In the genomic region with DNA sequence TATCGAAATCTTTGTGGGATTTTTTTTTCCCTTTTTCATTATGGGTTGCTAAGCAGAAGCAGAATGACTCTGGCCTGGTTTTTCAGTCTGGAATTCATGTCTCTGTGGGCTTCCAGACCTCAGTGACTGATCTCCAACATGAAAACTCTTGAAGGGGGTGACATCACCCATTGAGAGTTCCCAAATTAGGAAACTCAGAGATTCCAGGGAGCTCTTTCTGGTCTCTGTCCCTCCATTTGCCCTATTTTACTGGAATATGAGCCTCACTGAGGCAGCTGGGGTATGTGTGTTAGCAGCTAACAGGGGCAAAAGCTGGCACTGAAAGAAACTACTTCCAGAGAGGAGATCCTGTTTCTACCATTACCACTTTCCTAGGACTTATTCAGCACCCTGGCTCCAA, we compare ENCODE assay signal across 17 cellular contexts.
DNase-seq lines count a peak whose midpoint lies in the region; ATAC-seq, FAIRE-seq and TF ChIP-seq lines count a peak whose summit lies in the region.
"Had no signal": no experiment of that assay in that cellular context is flagged by ENCODE, and none has a peak within 500 bp of the region (broad histone marks: within the 10 kb centered on the region; RNA-seq: fewer than 3 reads in every experiment).

No MANE protein-coding gene starts in this region.

- H3F3A ChIP-seq in smooth muscle cell (ENCODE audit: low read depth), result no peaks in the 10 kb centered on the region

- H2AFZ ChIP-seq in astrocyte (ENCODE audit: low read depth, low read length) (no peak overlapping the region), smooth muscle cell (ENCODE audit: low read depth) (peak overlapping the region; percentile 72)

- H3K36me3 ChIP-seq in astrocyte (ENCODE audit: insufficient read depth, low read length) (no peaks in the 10 kb centered on the region), mesodermal cell (ENCODE audit: control insufficient read depth, insufficient read depth, low read length) (no peaks in the 10 kb centered on the region), smooth muscle cell (ENCODE audit: low read depth) (no peaks in the 10 kb centered on the region), stomach (no peaks in the 10 kb centered on the region)
- H3K36me3 ChIP-seq: BLaER1 had no signal

- peak; percentile 5 for DNase-seq in GM03348 (ENCODE audit: low spot score)
- peak; percentile 2 for DNase-seq in astrocyte (ENCODE audit: low read depth)
- DNase-seq in smooth muscle cell (lab: John Stamatoyannopoulos, UW; ENCODE audit: unreplicated experiment), result no peak
- DNase-seq in stomach, result no peak
- no peak for DNase-seq in pons (ENCODE audit: low spot score)
- no peak for DNase-seq in GM12892 (ENCODE audit: insufficient read length)
- DNase-seq: AML-193; CD8-positive, alpha-beta memory T cell; DMS53; H9; KG1 had no signal

- H3K4me2 ChIP-seq in astrocyte (ENCODE audit: low read length), result no peak overlapping the region
- H3K4me2 ChIP-seq in smooth muscle cell, result no peak overlapping the region
- H3K4me2 ChIP-seq: BLaER1 had no signal

- peak overlapping the region; percentile 84 for H3K27ac Mint-ChIP-seq in astrocyte (ENCODE audit: unreplicated experiment)
- H3K27ac Mint-ChIP-seq: CD8-positive, alpha-beta memory T cell; H9; IgD-negative memory B cell had no signal

- no peak overlapping the region for H3K4me3 ChIP-seq in astrocyte (ENCODE audit: insufficient read depth, low read depth, low read length)
- H3K4me3 ChIP-seq in mesodermal cell (ENCODE audit: extremely low read depth, insufficient read depth, low read length, poor library complexity, severe bottlenecking), result no peak overlapping the region
- no peak overlapping the region for H3K4me3 ChIP-seq in smooth muscle cell
- no peak overlapping the region for H3K4me3 ChIP-seq in stomach
- H3K4me3 ChIP-seq: BLaER1 had no signal

- no peaks in the 10 kb centered on the region for H3K27me3 Mint-ChIP-seq in astrocyte (ENCODE audit: low read depth, unreplicated experiment)
- H3K27me3 Mint-ChIP-seq: CD8-positive, alpha-beta memory T cell; IgD-negative memory B cell had no signal

- no peaks in the 10 kb centered on the region for H3K9me3 Mint-ChIP-seq in astrocyte (ENCODE audit: unreplicated experiment)
- H3K9me3 Mint-ChIP-seq: H9 had no signal

- TF ChIP-seq EP300 in stomach (IDR thresholded peaks at IDR 0.05), result no peak

- H3K4me3 Mint-ChIP-seq in astrocyte (ENCODE audit: unreplicated experiment), result no peak overlapping the region
- H3K4me3 Mint-ChIP-seq: CD8-positive, alpha-beta memory T cell; H9; IgD-negative memory B cell had no signal

- TF ChIP-seq CTCF in astrocyte (IDR thresholded peaks at IDR 0.05; ENCODE audit: insufficient read depth, low read depth, low read length) (no peak), smooth muscle cell (IDR thresholded peaks at IDR 0.05; ENCODE audit: borderline replicate concordance, insufficient read depth, poor library complexity, severe bottlenecking) (no peak), stomach (IDR thresholded peaks at IDR 0.05) (no peak)

- no peak for ATAC-seq in GM19023 (IDR thresholded peaks at IDR 0.05; ENCODE audit: unreplicated experiment)

- 60 to 100% methylated on average over 1 of the region's 1 CpG for WGBS in mesodermal cell (ENCODE audit: insufficient coverage in 2 of 2), 2 experiments
- WGBS in smooth muscle cell (ENCODE audit: low lambda C conversion rate), result 68% methylated on average over 1 of the region's 1 CpG
- 81 to 90% (median 88%) methylated on average over 1 of the region's 1 CpG for WGBS in stomach, 5 donors

- no peaks in the 10 kb centered on the region for H3K36me3 Mint-ChIP-seq in astrocyte (ENCODE audit: low read depth, unreplicated experiment)
- H3K36me3 Mint-ChIP-seq: CD8-positive, alpha-beta memory T cell; IgD-negative memory B cell had no signal

- no peak overlapping the region for H3K27ac ChIP-seq in astrocyte (ENCODE audit: low read depth, low read length)
- H3K27ac ChIP-seq in mesodermal cell (ENCODE audit: low read depth, low read length, severe bottlenecking), result peak overlapping the region; percentile 41
- H3K27ac ChIP-seq in smooth muscle cell (ENCODE audit: low read depth), result no peak overlapping the region
- H3K27ac ChIP-seq in stomach, result no peak overlapping the region
- H3K27ac ChIP-seq: BLaER1 had no signal

- H4K20me1 ChIP-seq in astrocyte (ENCODE audit: insufficient read depth, low read length) (no peaks in the 10 kb centered on the region), smooth muscle cell (ENCODE audit: low read depth) (no peaks in the 10 kb centered on the region)
- H4K20me1 ChIP-seq: BLaER1 had no signal

- H3K9me3 ChIP-seq in astrocyte (ENCODE audit: insufficient read depth, low read depth, low read length) (no peaks in the 10 kb centered on the region), mesodermal cell (ENCODE audit: control insufficient read depth, low read length) (no peaks in the 10 kb centered on the region), smooth muscle cell (replicated peaks; ENCODE audit: low read depth) (no peaks in the 10 kb centered on the region), stomach (no peaks in the 10 kb centered on the region)
- H3K9me3 ChIP-seq: BLaER1 had no signal

- H3K9ac ChIP-seq in astrocyte (ENCODE audit: low read length), result no peak overlapping the region
- no peak overlapping the region for H3K9ac ChIP-seq in smooth muscle cell (ENCODE audit: low read depth)
- H3K9ac ChIP-seq: BLaER1 had no signal

- peaks cover 5% of the 10 kb centered on the region for H3K4me1 Mint-ChIP-seq in astrocyte (ENCODE audit: low read depth, unreplicated experiment)
- H3K4me1 Mint-ChIP-seq: CD8-positive, alpha-beta memory T cell; H9; IgD-negative memory B cell had no signal

- H3K79me2 ChIP-seq in astrocyte (ENCODE audit: insufficient read depth, low read length) (no peaks in the 10 kb centered on the region), smooth muscle cell (ENCODE audit: low read depth) (no peaks in the 10 kb centered on the region)

- intact Hi-C loops in stomach (cut with DNase I; ENCODE audit: low total_unique reads), result no loop called here

- FAIRE-seq in astrocyte (lab: Jason Lieb, UNC) (no peak), GM12892 (lab: Jason Lieb, UNC) (no peak)
- FAIRE-seq: A204.1, GM19239 had no signal

- H3K27me3 ChIP-seq in astrocyte (ENCODE audit: insufficient read depth, low read length) (no peaks in the 10 kb centered on the region), smooth muscle cell (ENCODE audit: low read depth) (no peaks in the 10 kb centered on the region), stomach (no peaks in the 10 kb centered on the region)
- H3K27me3 ChIP-seq: BLaER1 had no signal

- TF ChIP-seq POLR2A in stomach (IDR thresholded peaks at IDR 0.05), result no peak
- no peak for TF ChIP-seq POLR2A in GM12892 (IDR thresholded peaks at IDR 0.05; ENCODE audit: low read depth, low read length)

- H3K4me1 ChIP-seq in astrocyte (ENCODE audit: insufficient read depth, low read length) (no peaks in the 10 kb centered on the region), mesodermal cell (ENCODE audit: control insufficient read depth, insufficient read depth, low read length, poor library complexity, severe bottlenecking) (no peaks in the 10 kb centered on the region), smooth muscle cell (ENCODE audit: low read depth) (no peaks in the 10 kb centered on the region), stomach (no peaks in the 10 kb centered on the region)

Comparison
In these comparisons a context has a peak if more than half of its experiments do, and no peak if none do; other contexts are left out.
1. DNase-seq: peak in GM03348 (single experiment) and astrocyte (single experiment); none in smooth muscle cell (single experiment), stomach (single experiment), pons (single experiment) and GM12892 (single experiment).